17 cellular contexts compared by ENCODE assay signal in genomic region chr14:90556666-90557450, GRCh38.
DNase-seq lines count a peak whose midpoint lies in the region; ATAC-seq and TF ChIP-seq lines count a peak whose summit lies in the region.
"Had no signal": no experiment of that assay in that cellular context is flagged by ENCODE, and none has a peak within 500 bp of the region (broad histone marks: within the 10 kb centered on the region; RNA-seq: fewer than 3 reads in every experiment).

No MANE protein-coding gene starts in this region.

- H3K9me3 Mint-ChIP-seq in chondrocyte (ENCODE audit: low read depth), result no peaks in the 10 kb centered on the region
- no peaks in the 10 kb centered on the region for H3K9me3 Mint-ChIP-seq in stimulated activated naive B cell treated with anti-CD40 and anti-IgM and Interleukin-4, amounts not matched to agents 10 μg/mL and 1 μg/mL and 100 μg/mL, for 72 hours
- H3K9me3 Mint-ChIP-seq: naive thymus-derived CD8-positive, alpha-beta T cell had no signal

- no peaks in the 10 kb centered on the region for H3K4me1 ChIP-seq in spleen
- H3K4me1 ChIP-seq: psoas muscle had no signal

- H3K36me3 ChIP-seq in spleen, result peaks cover 0 to 36% (median 0%) of the 10 kb centered on the region in 6 donors

- TF ChIP-seq CTCF in chondrocyte (IDR thresholded peaks at IDR 0.05) (no peak), spleen (IDR thresholded peaks at IDR 0.05 in 8 of 11, conservative IDR thresholded peaks at IDR 0.05 in 3 of 11) (no peak)

- H3K27me3 ChIP-seq in layer of hippocampus (ENCODE audit: control insufficient read depth, insufficient read depth, low read length) (no peaks in the 10 kb centered on the region), spleen (replicated peaks in 1 of 7) (no peaks in the 10 kb centered on the region)

- no peaks in the 10 kb centered on the region for H3K36me3 Mint-ChIP-seq in chondrocyte (ENCODE audit: low read depth)
- no peaks in the 10 kb centered on the region for H3K36me3 Mint-ChIP-seq in stimulated activated naive B cell treated with anti-CD40 and anti-IgM and Interleukin-4, amounts not matched to agents 10 μg/mL and 1 μg/mL and 100 μg/mL, for 72 hours
- H3K36me3 Mint-ChIP-seq: naive thymus-derived CD8-positive, alpha-beta T cell had no signal

- ATAC-seq in GM21619 (IDR thresholded peaks at IDR 0.05; ENCODE audit: unreplicated experiment) (no peak), GM19395 (IDR thresholded peaks at IDR 0.05; ENCODE audit: unreplicated experiment) (no peak)
- ATAC-seq in stimulated activated naive B cell treated with anti-CD40 and anti-IgM and Interleukin-4, amounts not matched to agents 10 μg/mL and 1 μg/mL and 100 μg/mL, for 72 hours (replicated peaks), result no peak
- ATAC-seq: naive thymus-derived CD8-positive, alpha-beta T cell; psoas muscle had no signal

- H3K27me3 Mint-ChIP-seq in chondrocyte (ENCODE audit: low read depth), result no peaks in the 10 kb centered on the region
- H3K27me3 Mint-ChIP-seq in stimulated activated naive B cell treated with anti-CD40 and anti-IgM and Interleukin-4, amounts not matched to agents 10 μg/mL and 1 μg/mL and 100 μg/mL, for 72 hours, result no peaks in the 10 kb centered on the region
- H3K27me3 Mint-ChIP-seq: naive thymus-derived CD8-positive, alpha-beta T cell had no signal

- no peak overlapping the region for H3K27ac Mint-ChIP-seq in chondrocyte (ENCODE audit: unreplicated experiment)
- H3K27ac Mint-ChIP-seq in stimulated activated naive B cell treated with anti-CD40 and anti-IgM and Interleukin-4, amounts not matched to agents 10 μg/mL and 1 μg/mL and 100 μg/mL, for 72 hours, result no peak overlapping the region
- H3K27ac Mint-ChIP-seq: naive thymus-derived CD8-positive, alpha-beta T cell had no signal

- intact Hi-C loops in spleen (cut with DNase I; ENCODE audit: low total_unique reads), result no loop called here

- POLR2A ChIA-PET in HEK293T (lab: Yijun Ruan, JAX), result no interaction called here

- 78 to 93% (median 89%) methylated on average over 10 to 12 of the region's 12 CpGs for WGBS in spleen, 5 donors

- DNase-seq in HEK293T (ENCODE audit: extremely low spot score) (peak; percentile 37), chondrocyte (ENCODE audit: low spot score) (peak; percentile 68), spleen (peak; percentile 36)
- DNase-seq in activated CD4-positive, alpha-beta T cell treated with anti-CD3 and anti-CD28 coated beads for 4 hours, result no peak
- no peak for DNase-seq in stimulated activated naive B cell treated with anti-CD40 and anti-IgM and Interleukin-4, amounts not matched to agents 10 μg/mL and 1 μg/mL and 100 μg/mL, for 72 hours
- DNase-seq: activated naive CD4-positive, alpha-beta T cell treated with Interleukin-2 at 50 U/mL for 16 hours; NCI-H2081; NCI-H510A; stimulated activated CD4-positive, alpha-beta T cell treated with anti-CD3 and anti-CD28 coated beads, Interleukin-15, amount 100 ng/mL, for 24 hours; stimulated activated naive CD4-positive, alpha-beta T cell treated with Interleukin-2 at 50 U/mL for 16 hours; T-helper 1 cell had no signal

- H3K9me3 ChIP-seq in spleen, result no peaks in the 10 kb centered on the region
- H3K9me3 ChIP-seq: psoas muscle had no signal

- CTCF ChIA-PET in HEK293T (lab: Yijun Ruan, JAX), result no interaction called here

- H3K4me3 ChIP-seq in spleen, result no peak overlapping the region
- H3K4me3 ChIP-seq: psoas muscle had no signal

- peaks cover 14% of the 10 kb centered on the region for H3K4me1 Mint-ChIP-seq in chondrocyte (ENCODE audit: low read depth)
- no peaks in the 10 kb centered on the region for H3K4me1 Mint-ChIP-seq in stimulated activated naive B cell treated with anti-CD40 and anti-IgM and Interleukin-4, amounts not matched to agents 10 μg/mL and 1 μg/mL and 100 μg/mL, for 72 hours
- H3K4me1 Mint-ChIP-seq: naive thymus-derived CD8-positive, alpha-beta T cell had no signal

- no peak overlapping the region for H3K4me3 Mint-ChIP-seq in chondrocyte (ENCODE audit: unreplicated experiment)
- no peak overlapping the region for H3K4me3 Mint-ChIP-seq in stimulated activated naive B cell treated with anti-CD40 and anti-IgM and Interleukin-4, amounts not matched to agents 10 μg/mL and 1 μg/mL and 100 μg/mL, for 72 hours
- H3K4me3 Mint-ChIP-seq: naive thymus-derived CD8-positive, alpha-beta T cell had no signal

- H3K27ac ChIP-seq in layer of hippocampus (ENCODE audit: low read depth, low read length), result peak overlapping the region; percentile 95
- H3K27ac ChIP-seq in spleen, result no peak overlapping the region
- H3K27ac ChIP-seq: KMS-11, psoas muscle had no signal

- TF ChIP-seq POLR2A in spleen (IDR thresholded peaks at IDR 0.05), result no peak

TF ChIP-seq in HEK293T, 16 proteins besides CTCF, POLR2A, EP300 and RAD21:
- TF ChIP-seq FOXM1 (IDR thresholded peaks at IDR 0.05; ENCODE audit: borderline replicate concordance) (no peak), LEF1 (IDR thresholded peaks at IDR 0.05; ENCODE audit: borderline replicate concordance) (no peak), L3MBTL2 (conservative IDR thresholded peaks at IDR 0.05) (no peak), SP1 (IDR thresholded peaks at IDR 0.05) (no peak), BHLHE40 (IDR thresholded peaks at IDR 0.05; ENCODE audit: borderline replicate concordance) (no peak), FOXA1 (IDR thresholded peaks at IDR 0.05) (no peak), NFRKB (IDR thresholded peaks at IDR 0.05) (no peak), ZNF384 (IDR thresholded peaks at IDR 0.05) (no peak)

Comparison
In these comparisons a context has a peak if more than half of its experiments do, and no peak if none do; other contexts are left out.
1. DNase-seq: peak in HEK293T (single experiment), chondrocyte (single experiment) and spleen (single experiment); none in activated CD4-positive, alpha-beta T cell treated with anti-CD3 and anti-CD28 coated beads for 4 hours (0 of 2) and stimulated activated naive B cell treated with anti-CD40 and anti-IgM and Interleukin-4, amounts not matched to agents 10 μg/mL and 1 μg/mL and 100 μg/mL, for 72 hours (single experiment).